In genomic region chr20:37534401-37535157, GRCh38 we compare ENCODE assay signal across 1 cellular context.
TF ChIP-seq lines count a peak whose summit lies in the region.

No MANE protein-coding gene starts in this region.

TF ChIP-seq in HepG2, 621 proteins besides CTCF, POLR2A, EP300 and RAD21 (continued from another document and continues in another):
- TF ChIP-seq ZNF142 (CRISPR knock-in tag; IDR thresholded peaks at IDR 0.05) (0 out of 2 replicates have a peak, but pooled peaks have one; percentile 29), ARNT2 (CRISPR knock-in tag; IDR thresholded peaks at IDR 0.05; ENCODE audit: low read depth) (peak; percentile 33; the same call in 1 of the 2 replicates), ZGPAT (CRISPR knock-in tag; IDR thresholded peaks at IDR 0.05) (peak; percentile 63), ZNF563 (CRISPR knock-in tag; IDR thresholded peaks at IDR 0.05) (0 out of 2 replicates have a peak, but pooled peaks have one; percentile 38), ZNF644 (CRISPR knock-in tag; IDR thresholded peaks at IDR 0.05; ENCODE audit: low read depth) (no peak), DRAP1 (CRISPR knock-in tag; IDR thresholded peaks at IDR 0.05) (0 out of 2 replicates have a peak, but pooled peaks have one; percentile 27), ZNF781 (CRISPR knock-in tag; IDR thresholded peaks at IDR 0.05; ENCODE audit: borderline replicate concordance, not compliant biosample characterization) (peak; percentile 67), REPIN1 (CRISPR knock-in tag; IDR thresholded peaks at IDR 0.05; ENCODE audit: borderline replicate concordance, low read depth) (0 out of 2 replicates have a peak, but pooled peaks have one; percentile 64), MLXIP (CRISPR knock-in tag; IDR thresholded peaks at IDR 0.05; ENCODE audit: borderline replicate concordance) (no peak), CEBPG (CRISPR knock-in tag; IDR thresholded peaks at IDR 0.05) (peak; percentile 23; the same call in 1 of the 2 replicates), ATF5 (CRISPR knock-in tag; IDR thresholded peaks at IDR 0.05; ENCODE audit: low read depth) (no peak), GATAD2A (CRISPR knock-in tag; IDR thresholded peaks at IDR 0.05) (peak; percentile 72), ZNF713 (CRISPR knock-in tag; IDR thresholded peaks at IDR 0.05) (0 out of 2 replicates have a peak, but pooled peaks have one; percentile 45), HMGXB4 (CRISPR knock-in tag; IDR thresholded peaks at IDR 0.05; ENCODE audit: borderline replicate concordance in 1 of 2, low read depth in 1 of 2) (peak in 1 of 2 experiments; percentile 52; a peak in 1 of 4 replicates), ZNF652 (CRISPR knock-in tag; IDR thresholded peaks at IDR 0.05; ENCODE audit: borderline replicate concordance, low read depth) (0 out of 2 replicates have a peak, but pooled peaks have one; percentile 48), RXRB (CRISPR knock-in tag; IDR thresholded peaks at IDR 0.05; ENCODE audit: borderline replicate concordance) (peak; percentile 59; the same call in 1 of the 2 replicates), ESRRA (CRISPR knock-in tag; IDR thresholded peaks at IDR 0.05; ENCODE audit: low read depth) (peak; percentile 44; the same call in 1 of the 2 replicates), MTERF4 (CRISPR knock-in tag; IDR thresholded peaks at IDR 0.05) (peak; percentile 72; the same call in 1 of the 2 replicates), ERF (CRISPR knock-in tag; IDR thresholded peaks at IDR 0.05) (0 out of 2 replicates have a peak, but pooled peaks have one; percentile 35), ARID4A (CRISPR knock-in tag; IDR thresholded peaks at IDR 0.05; ENCODE audit: borderline replicate concordance) (0 out of 2 replicates have a peak, but pooled peaks have one; percentile 4), ZNF703 (CRISPR knock-in tag; IDR thresholded peaks at IDR 0.05; ENCODE audit: borderline replicate concordance) (no peak), MXD4 (CRISPR knock-in tag; IDR thresholded peaks at IDR 0.05) (0 out of 2 replicates have a peak, but pooled peaks have one; percentile 69), ZBTB49 (CRISPR knock-in tag; IDR thresholded peaks at IDR 0.05; ENCODE audit: borderline replicate concordance) (no peak), ZNF580 (CRISPR knock-in tag; IDR thresholded peaks at IDR 0.05; ENCODE audit: borderline replicate concordance, low read depth) (peak; percentile 35; the same call in 1 of the 2 replicates), GATAD1 (CRISPR knock-in tag; IDR thresholded peaks at IDR 0.05) (peak; percentile 45; the same call in 1 of the 2 replicates)
